In the genomic region with DNA sequence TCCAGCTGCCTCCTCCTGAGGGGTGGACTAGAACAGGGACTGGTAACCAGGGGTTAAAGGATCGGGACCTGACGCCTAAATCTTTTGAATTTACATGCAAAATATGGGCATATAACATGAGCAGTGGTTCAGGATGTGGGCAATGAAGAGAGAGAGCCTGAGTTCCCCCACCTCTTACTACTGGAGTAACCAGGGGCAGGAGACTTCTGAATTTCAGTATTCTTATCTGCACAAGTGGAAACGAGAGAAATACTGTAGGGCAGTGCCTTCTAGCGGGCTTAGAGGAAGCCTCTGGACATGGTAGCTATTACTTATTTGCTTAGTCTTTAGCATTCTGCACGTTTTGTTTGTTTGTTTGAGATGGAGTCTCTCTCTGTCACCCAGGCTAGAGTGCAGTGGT, we compare ENCODE assay signal across 1 cellular context.
TF ChIP-seq lines count a peak whose summit lies in the region.

No MANE protein-coding gene starts in this region.

TF ChIP-seq in H1, 55 proteins besides CTCF, POLR2A, EP300 and RAD21:
- TF ChIP-seq GABPA (IDR thresholded peaks at IDR 0.05; ENCODE audit: borderline replicate concordance, insufficient read depth, low read length) (no peak), PHF8 (conservative IDR thresholded peaks at IDR 0.05; ENCODE audit: low read depth, low read length) (no peak), BCL11A (IDR thresholded peaks at IDR 0.05; ENCODE audit: low read depth in 2 of 2, low read length in 2 of 2) (no peak), CBX5 (IDR thresholded peaks at IDR 0.05; ENCODE audit: low read depth, low read length) (no peak), SIRT6 (IDR thresholded peaks at IDR 0.05; ENCODE audit: low read length) (no peak), BACH1 (IDR thresholded peaks at IDR 0.05; ENCODE audit: low read length) (no peak), KDM4A (IDR thresholded peaks at IDR 0.05; ENCODE audit: low read depth, low read length, severe bottlenecking) (no peak), CEBPB (IDR thresholded peaks at IDR 0.05; ENCODE audit: low read depth, low read length) (no peak), HDAC2 (IDR thresholded peaks at IDR 0.05; ENCODE audit: borderline replicate concordance in 1 of 2, low read depth in 2 of 2, low read length in 2 of 2) (no peak), CHD1 (IDR thresholded peaks at IDR 0.05; ENCODE audit: low read depth, low read length) (no peak), SAP30 (IDR thresholded peaks at IDR 0.05; ENCODE audit: insufficient read depth, insufficient replicate concordance, low read length) (no peak), SP1 (IDR thresholded peaks at IDR 0.05; ENCODE audit: low read depth, low read length) (no peak), MAFK (IDR thresholded peaks at IDR 0.05; ENCODE audit: low read depth, low read length) (no peak), NRF1 (IDR thresholded peaks at IDR 0.05; ENCODE audit: low read depth, low read length) (no peak)
- TF ChIP-seq, protein P1, sequence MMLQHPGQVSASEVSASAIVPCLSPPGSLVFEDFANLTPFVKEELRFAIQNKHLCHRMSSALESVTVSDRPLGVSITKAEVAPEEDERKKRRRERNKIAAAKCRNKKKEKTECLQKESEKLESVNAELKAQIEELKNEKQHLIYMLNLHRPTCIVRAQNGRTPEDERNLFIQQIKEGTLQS (IDR thresholded peaks at IDR 0.05; ENCODE audit: insufficient read depth, low read depth, low read length): no peak
- TF ChIP-seq, protein P2, sequence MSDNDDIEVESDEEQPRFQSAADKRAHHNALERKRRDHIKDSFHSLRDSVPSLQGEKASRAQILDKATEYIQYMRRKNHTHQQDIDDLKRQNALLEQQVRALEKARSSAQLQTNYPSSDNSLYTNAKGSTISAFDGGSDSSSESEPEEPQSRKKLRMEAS (IDR thresholded peaks at IDR 0.05): no peak
